ENCODE assay signal across 8 cellular contexts in genomic region chr9:135960328-135961276, GRCh38. TPM values are rescaled to one million over a fixed set of nuclear protein-coding genes. Genes with fewer than 3 reads are reported as not detected.
DNase-seq lines count a peak whose midpoint lies in the region; ATAC-seq and TF ChIP-seq lines count a peak whose summit lies in the region.

No MANE protein-coding gene starts in this region.

- H3K4me3 Mint-ChIP-seq in MCF 10A (ENCODE audit: unreplicated experiment) = peak overlapping the region; percentile 85

- H3K4me3 ChIP-seq in NB4 (ENCODE audit: low read depth, low read length) = peak overlapping the region; percentile 78
- peak overlapping the region; percentile 95 for H3K4me3 ChIP-seq in suprapubic skin

- 6% methylated on average over 14 of the region's 77 CpGs for WGBS in suprapubic skin

- H3K36me3 ChIP-seq in ES-I3 (ENCODE audit: insufficient read depth, low read length) = no peaks in the 10 kb centered on the region
- no peaks in the 10 kb centered on the region for H3K36me3 ChIP-seq in suprapubic skin

- POLR2A ChIA-PET in MCF 10A (lab: Yijun Ruan, JAX) = interaction anchor here (0.7 to 3.0 kb wide), 19 partner anchors 9 to 663 kb away, joined by 3 to 34 read pairs (median 5); partner anchors contain the start of genes CAMSAP1, DNLZ, NACC2 and TMEM250

- TF ChIP-seq EP300 in suprapubic skin (IDR thresholded peaks at IDR 0.05) = no peak

- intact Hi-C loops in MCF 10A (cut with micrococcal nuclease) = loop anchor here (2.0 to 5.0 kb wide), 4 partner anchors 56 to 358 kb away; no protein-coding TSS in a partner anchor

- peaks cover 23% of the 10 kb centered on the region for H3K4me1 Mint-ChIP-seq in MCF 10A (ENCODE audit: insufficient read depth, unreplicated experiment)

- H3K4me1 ChIP-seq in ES-I3 (ENCODE audit: insufficient read depth, low read length) = peaks cover 11% of the 10 kb centered on the region; the same call in 1 of the 2 replicates
- peaks cover 32% of the 10 kb centered on the region for H3K4me1 ChIP-seq in suprapubic skin

- CTCF ChIA-PET in MCF 10A (lab: Yijun Ruan, JAX) = interaction anchor here (0.6 to 2.2 kb wide), 6 partner anchors 91 to 357 kb away, joined by 3 to 10 read pairs (median 4); no protein-coding TSS in a partner anchor

- ATAC-seq in GM21723 (IDR thresholded peaks at IDR 0.05; ENCODE audit: unreplicated experiment) = peak; percentile 25
- ATAC-seq in left lobe of liver = peak; percentile 53

- no TSS peak for BruUV-seq in MCF 10A (replicated peaks; lab: Mats Ljungman, UMichigan)

- no peaks in the 10 kb centered on the region for H3K27me3 ChIP-seq in suprapubic skin

- H3K27me3 Mint-ChIP-seq in MCF 10A (ENCODE audit: insufficient read depth, unreplicated experiment) = no peaks in the 10 kb centered on the region

- TF ChIP-seq POLR2A in NB4 (IDR thresholded peaks at IDR 0.05; ENCODE audit: extremely low read depth, insufficient read length) (no peak), suprapubic skin (IDR thresholded peaks at IDR 0.05) (no peak)

- TF ChIP-seq CTCF in NB4 (IDR thresholded peaks at IDR 0.05; ENCODE audit: low read depth, low read length) = no peak
- TF ChIP-seq CTCF in MCF 10A (IDR thresholded peaks at IDR 0.05; ENCODE audit: unreplicated experiment) = no peak
- no peak for TF ChIP-seq CTCF in suprapubic skin (IDR thresholded peaks at IDR 0.05)

- H3K9ac ChIP-seq in ES-I3 (ENCODE audit: low read depth, low read length) = peak overlapping the region; percentile 87

- H3K27ac ChIP-seq in suprapubic skin = peak overlapping the region; percentile 89

- H3K27ac Mint-ChIP-seq in MCF 10A (ENCODE audit: low read depth, unreplicated experiment) = peak overlapping the region; percentile 80

- H3K9me3 Mint-ChIP-seq in MCF 10A (ENCODE audit: unreplicated experiment) = no peaks in the 10 kb centered on the region

- peaks cover 16% of the 10 kb centered on the region for H3K36me3 Mint-ChIP-seq in MCF 10A (ENCODE audit: insufficient read depth, unreplicated experiment)

- DNase-seq in NB4 (ENCODE audit: low read depth) (peak; percentile 57), MCF 10A (ENCODE audit: unreplicated experiment) (peak; percentile 27), left lobe of liver (ENCODE audit: low spot score) (no peak), suprapubic skin (ENCODE audit: low spot score in 2 of 2) (peak in 1 of 2 donors; percentile 81), NCI-H345 treated with DMSO at 0.1 percent for 48 hours (lab: John Stamatoyannopoulos, UW; ENCODE audit: unreplicated experiment) (no peak)
- DNase-seq in effector CD8-positive, alpha-beta T cell (lab: John Stamatoyannopoulos, UW) = no peak

- H3K9me3 ChIP-seq in ES-I3 (ENCODE audit: control insufficient read depth, insufficient read depth, low read length) (no peaks in the 10 kb centered on the region), suprapubic skin (no peaks in the 10 kb centered on the region)

RNA-seq across cellular contexts. Expression of gene UBAC1, which starts 0.6 kb away (rescaled TPM):
- total RNA-seq in MCF 10A (2022) (32.5 and 34.7 TPM in 2 replicates), left lobe of liver (18.7 TPM), suprapubic skin (10 to 100 TPM; 68.2 to 94.5 (median 83.8) TPM)

RNA-seq across cellular contexts. Expression of gene CAMSAP1, which starts 53.3 kb away (rescaled TPM):
- 31.0 and 39.5 TPM in 2 replicates for total RNA-seq in MCF 10A (2022)
- total RNA-seq in left lobe of liver = 10.7 TPM
- total RNA-seq in suprapubic skin = 10 to 100 TPM; 42.0 to 58.3 (median 54.9) TPM

Comparison
In these comparisons a context has a peak if more than half of its experiments do, and no peak if none do; other contexts are left out.
1. DNase-seq: peak in NB4 (single experiment) and MCF 10A (single experiment); none in left lobe of liver (single experiment), NCI-H345 treated with DMSO at 0.1 percent for 48 hours (single experiment) and effector CD8-positive, alpha-beta T cell (single experiment).